ENCODE assay signal across 18 cellular contexts in the genomic region with DNA sequence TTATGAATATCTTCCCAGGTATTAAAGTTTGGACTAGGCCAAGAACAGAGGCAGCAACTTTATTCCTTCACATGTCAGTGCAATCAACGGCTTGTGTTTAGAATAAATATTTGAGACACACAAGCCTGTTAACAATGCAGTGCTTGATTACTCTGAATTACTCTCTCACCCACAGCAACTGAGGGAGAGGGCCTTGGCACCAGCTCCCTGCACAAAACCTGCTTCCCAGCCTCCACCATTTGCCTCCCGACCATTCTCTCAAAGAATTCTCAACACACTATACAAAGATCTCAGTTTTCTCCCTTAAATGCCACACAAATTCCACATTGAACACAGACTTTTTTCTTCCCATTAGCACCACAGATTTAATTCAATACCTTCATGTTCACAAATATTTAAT.
DNase-seq lines count a peak whose midpoint lies in the region; ATAC-seq and TF ChIP-seq lines count a peak whose summit lies in the region.
"Had no signal": no experiment of that assay in that cellular context is flagged by ENCODE, and none has a peak within 500 bp of the region (broad histone marks: within the 10 kb centered on the region; RNA-seq: fewer than 3 reads in every experiment).

No MANE protein-coding gene starts in this region.

- DNase-seq in NCI-H748 treated with DMSO at 0.1 percent for 48 hours (lab: John Stamatoyannopoulos, UW) (peak; percentile 40), endothelial cell (ENCODE audit: low spot score) (no peak), midbrain (lab: John Stamatoyannopoulos, UW) (peak; percentile 45), SHP77 (lab: John Stamatoyannopoulos, UW) (no peak), H4 (ENCODE audit: low spot score) (no peak)
- DNase-seq: ACHN; activated B cell treated with CpG ODN at 0.5 μM for 24 hours; activated naive CD8-positive, alpha-beta T cell treated with anti-CD3 and anti-CD28 coated beads for 36 hours; CD8-positive, alpha-beta T cell; GF-D8; heart right ventricle; left ventricle myocardium inferior; NCI-H1092 treated with DMSO at 0.1 percent for 48 hours; stimulated activated naive B cell treated with anti-CD40 and anti-IgM and Interleukin-4, amounts not matched to agents 10 μg/mL and 1 μg/mL and 100 μg/mL, for 72 hours had no signal

- no peak for ATAC-seq in HG02885 (IDR thresholded peaks at IDR 0.05; ENCODE audit: poor library complexity, unreplicated experiment)
- ATAC-seq in GM21786 (IDR thresholded peaks at IDR 0.05; ENCODE audit: unreplicated experiment) = no peak
- ATAC-seq: CD8-positive, alpha-beta T cell; heart right ventricle had no signal

- TF ChIP-seq CTCF in 22Rv1 (IDR thresholded peaks at IDR 0.05) (no peak), endothelial cell (IDR thresholded peaks at IDR 0.05; ENCODE audit: unreplicated experiment) (no peak)

- peaks cover 20% of the 10 kb centered on the region for H3K36me3 Mint-ChIP-seq in endothelial cell (ENCODE audit: low read depth, unreplicated experiment)
- H3K36me3 Mint-ChIP-seq: activated naive CD8-positive, alpha-beta T cell treated with anti-CD3 and anti-CD28 coated beads for 36 hours; CD8-positive, alpha-beta T cell; stimulated activated naive B cell treated with anti-CD40 and anti-IgM and Interleukin-4, amounts not matched to agents 10 μg/mL and 1 μg/mL and 100 μg/mL, for 72 hours had no signal

- peak overlapping the region; percentile 16 for H3K27ac Mint-ChIP-seq in endothelial cell (ENCODE audit: unreplicated experiment)
- H3K27ac Mint-ChIP-seq: activated B cell treated with CpG ODN at 0.5 μM for 24 hours; activated naive CD8-positive, alpha-beta T cell treated with anti-CD3 and anti-CD28 coated beads for 36 hours; CD8-positive, alpha-beta T cell; stimulated activated naive B cell treated with anti-CD40 and anti-IgM and Interleukin-4, amounts not matched to agents 10 μg/mL and 1 μg/mL and 100 μg/mL, for 72 hours had no signal

- H3K9me3 Mint-ChIP-seq in endothelial cell (ENCODE audit: unreplicated experiment) = no peaks in the 10 kb centered on the region
- H3K9me3 Mint-ChIP-seq: activated B cell treated with CpG ODN at 0.5 μM for 24 hours; activated naive CD8-positive, alpha-beta T cell treated with anti-CD3 and anti-CD28 coated beads for 36 hours; CD8-positive, alpha-beta T cell; neural crest cell; stimulated activated naive B cell treated with anti-CD40 and anti-IgM and Interleukin-4, amounts not matched to agents 10 μg/mL and 1 μg/mL and 100 μg/mL, for 72 hours had no signal

- H3K27ac ChIP-seq in 22Rv1 = peak overlapping the region; percentile 59
- H3K27ac ChIP-seq: heart right ventricle, left ventricle myocardium inferior had no signal

- H3K4me3 Mint-ChIP-seq in endothelial cell (ENCODE audit: unreplicated experiment) = peak overlapping the region; percentile 88
- H3K4me3 Mint-ChIP-seq: activated B cell treated with CpG ODN at 0.5 μM for 24 hours; activated naive CD8-positive, alpha-beta T cell treated with anti-CD3 and anti-CD28 coated beads for 36 hours; CD8-positive, alpha-beta T cell; stimulated activated naive B cell treated with anti-CD40 and anti-IgM and Interleukin-4, amounts not matched to agents 10 μg/mL and 1 μg/mL and 100 μg/mL, for 72 hours had no signal

- H3K27me3 Mint-ChIP-seq in endothelial cell (ENCODE audit: unreplicated experiment) = peaks cover 10% of the 10 kb centered on the region
- H3K27me3 Mint-ChIP-seq: activated B cell treated with CpG ODN at 0.5 μM for 24 hours; activated naive CD8-positive, alpha-beta T cell treated with anti-CD3 and anti-CD28 coated beads for 36 hours had no signal

- H3K4me1 Mint-ChIP-seq in endothelial cell (ENCODE audit: unreplicated experiment) = peaks cover 46% of the 10 kb centered on the region
- H3K4me1 Mint-ChIP-seq: activated B cell treated with CpG ODN at 0.5 μM for 24 hours; activated naive CD8-positive, alpha-beta T cell treated with anti-CD3 and anti-CD28 coated beads for 36 hours; stimulated activated naive B cell treated with anti-CD40 and anti-IgM and Interleukin-4, amounts not matched to agents 10 μg/mL and 1 μg/mL and 100 μg/mL, for 72 hours had no signal

Comparison
In these comparisons a context has a peak if more than half of its experiments do, and no peak if none do; other contexts are left out.
1. DNase-seq: peak in NCI-H748 treated with DMSO at 0.1 percent for 48 hours (single experiment) and midbrain (single experiment); none in endothelial cell (single experiment), SHP77 (0 of 2) and H4 (single experiment).